9 cellular contexts compared by ENCODE assay signal in genomic region chr15:32716960-32717289, GRCh38. TPM values are rescaled to one million over a fixed set of nuclear protein-coding genes. Genes with fewer than 3 reads are reported as not detected.
DNase-seq lines count a peak whose midpoint lies in the region; TF ChIP-seq lines count a peak whose summit lies in the region.
"Had no signal": no experiment of that assay in that cellular context is flagged by ENCODE, and none has a peak within 500 bp of the region (broad histone marks: within the 10 kb centered on the region; RNA-seq: fewer than 3 reads in every experiment).

No MANE protein-coding gene starts in this region.

- H3K4me3 ChIP-seq in OCI-LY7 (ENCODE audit: low read depth, low read length, poor library complexity, severe bottlenecking): no peak overlapping the region
- H3K4me3 ChIP-seq in foreskin fibroblast (ENCODE audit: low read depth in 1 of 2, low read length in 2 of 2): peak overlapping the region; percentile 66 to 74
- peak overlapping the region; percentile 55 for H3K4me3 ChIP-seq in retinal pigment epithelial cell (ENCODE audit: low read length)

- no peak overlapping the region for H3K27ac ChIP-seq in OCI-LY7 (ENCODE audit: low read depth, low read length, poor library complexity, severe bottlenecking)

- no peaks in the 10 kb centered on the region for H3K36me3 ChIP-seq in OCI-LY7 (ENCODE audit: insufficient read depth, low read length)

- no peaks in the 10 kb centered on the region for H3K4me1 ChIP-seq in OCI-LY7 (ENCODE audit: insufficient read depth, low read length, poor library complexity, severe bottlenecking)

- DNase-seq in GM10266 (ENCODE audit: extremely low spot score) (peak; percentile 39), OCI-LY7 (ENCODE audit: low spot score) (no peak), foreskin fibroblast (no peak), retinal pigment epithelial cell (ENCODE audit: low read depth) (no peak), SIG-M5 treated with dmso at 0.1 percent for 504 hours (lab: John Stamatoyannopoulos, UW; ENCODE audit: unreplicated experiment) (no peak), AG08396 (ENCODE audit: low spot score) (no peak), NCI-H446 (lab: John Stamatoyannopoulos, UW) (no peak), DMS 273 (lab: John Stamatoyannopoulos, UW; ENCODE audit: unreplicated experiment) (no peak)
- DNase-seq: NCI-H82 had no signal

- TF ChIP-seq CTCF in GM10266 (IDR thresholded peaks at IDR 0.05; ENCODE audit: control insufficient read depth, insufficient read depth, low read depth, missing control alignments): no peak
- TF ChIP-seq CTCF in OCI-LY7 (conservative IDR thresholded peaks at IDR 0.05; ENCODE audit: low read length): no peak
- no peak for TF ChIP-seq CTCF in foreskin fibroblast (IDR thresholded peaks at IDR 0.05; ENCODE audit: low read depth, low read length)
- no peak for TF ChIP-seq CTCF in retinal pigment epithelial cell (conservative IDR thresholded peaks at IDR 0.05; ENCODE audit: low read depth, low read length)

- BruUV-seq in OCI-LY7 (replicated peaks; lab: Mats Ljungman, UMichigan): no TSS peak

- H3K9me2 ChIP-seq in OCI-LY7 (ENCODE audit: insufficient read depth, low read length): no peaks in the 10 kb centered on the region

- no peaks in the 10 kb centered on the region for H3K9me3 ChIP-seq in OCI-LY7 (ENCODE audit: low read length)

- no peak overlapping the region for H3K4me2 ChIP-seq in OCI-LY7 (ENCODE audit: low read length)

- no peaks in the 10 kb centered on the region for H4K20me1 ChIP-seq in OCI-LY7 (ENCODE audit: insufficient read depth, low read length)

- H2AFZ ChIP-seq in OCI-LY7 (ENCODE audit: low read length): peak overlapping the region; percentile 18; the same call in 1 of the 2 replicates

- H3K79me2 ChIP-seq in OCI-LY7 (ENCODE audit: insufficient read depth, low read depth, low read length): no peaks in the 10 kb centered on the region

- POLR2A ChIA-PET in OCI-LY7 (lab: Charles Lee): interaction anchor here (0.8 kb wide), 1 partner anchor 12 kb away, joined by 4 read pairs; no protein-coding TSS in a partner anchor

- CTCF ChIA-PET in OCI-LY7 (lab: Charles Lee; ENCODE audit: unreplicated experiment): no interaction called here

- intact Hi-C loops in OCI-LY7 (cut with micrococcal nuclease; ENCODE audit: unreplicated experiment): no loop called here

RNA-seq across cellular contexts. Expression of gene GREM1, which starts 0.9 kb away (rescaled TPM):
- not detected in 2 replicates for total RNA-seq in OCI-LY7 (2014; rRNA removed; shearing (Covaris generic))
- not detected in 2 replicates for total RNA-seq in OCI-LY7 (2022)
